In genomic region chr12:53365245-53365904, GRCh38 we compare ENCODE assay signal across 9 cellular contexts. TPM values are rescaled to one million over a fixed set of nuclear protein-coding genes. Genes with fewer than 3 reads are reported as not detected.
DNase-seq lines count a peak whose midpoint lies in the region; TF ChIP-seq lines count a peak whose summit lies in the region.
"Had no signal": no experiment of that assay in that cellular context is flagged by ENCODE, and none has a peak within 500 bp of the region (broad histone marks: within the 10 kb centered on the region; RNA-seq: fewer than 3 reads in every experiment).

No MANE protein-coding gene starts in this region.

- no peak overlapping the region for H3K4me3 ChIP-seq in brain microvascular endothelial cell (ENCODE audit: low read depth, low read length)

- H3K36me3 Mint-ChIP-seq in mesothelial cell of epicardium: no peaks in the 10 kb centered on the region

- H3K27ac Mint-ChIP-seq in mesothelial cell of epicardium: peak overlapping the region; percentile 77

- H3K27me3 Mint-ChIP-seq in mesothelial cell of epicardium (ENCODE audit: low read depth): no peaks in the 10 kb centered on the region

- peaks cover 8% of the 10 kb centered on the region for H3K4me1 Mint-ChIP-seq in mesothelial cell of epicardium

- in situ Hi-C loops in KBM-7 (cut with MboI; ENCODE audit: low pct_unique_long_range_greater_than_20kb, low sequenced_read_pairs) (no loop called here), brain microvascular endothelial cell (cut with HindIII; ENCODE audit: low pct_ligation_motif_present, low sequenced_read_pairs) (no loop called here)

- no peak overlapping the region for H3K27ac ChIP-seq in brain microvascular endothelial cell

- H3K4me3 Mint-ChIP-seq in mesothelial cell of epicardium: no peak overlapping the region

- no peaks in the 10 kb centered on the region for H3K36me3 ChIP-seq in brain microvascular endothelial cell (replicated peaks)

- no peak for TF ChIP-seq CTCF in brain microvascular endothelial cell (IDR thresholded peaks at IDR 0.05; ENCODE audit: low read depth, low read length, missing control alignments)
- no peak for TF ChIP-seq CTCF in mesothelial cell of epicardium (IDR thresholded peaks at IDR 0.05; ENCODE audit: unreplicated experiment)

- no peaks in the 10 kb centered on the region for H3K27me3 ChIP-seq in brain microvascular endothelial cell (replicated peaks)

- peak; percentile 36 for DNase-seq in AG20443 (ENCODE audit: low spot score)
- peak; percentile 34 for DNase-seq in KBM-7
- peak; percentile 47 for DNase-seq in brain microvascular endothelial cell
- no peak for DNase-seq in mesothelial cell of epicardium (ENCODE audit: low spot score in 2 of 2, unreplicated experiment in 2 of 2)
- no peak for DNase-seq in C1 segment of cervical spinal cord (lab: John Stamatoyannopoulos, UW)
- no peak for DNase-seq in amygdala (lab: John Stamatoyannopoulos, UW)
- no peak for DNase-seq in germinal center (ENCODE audit: low spot score)
- no peak for DNase-seq in OCI-M2 (lab: John Stamatoyannopoulos, UW; ENCODE audit: unreplicated experiment)
- DNase-seq: NCI-H187 had no signal

- H3K9me3 Mint-ChIP-seq in mesothelial cell of epicardium: peaks cover 6% of the 10 kb centered on the region

RNA-seq across cellular contexts. Expression of gene SP1, which starts 14.6 kb away (rescaled TPM):
- total RNA-seq in mesothelial cell of epicardium: 112 to 120 TPM (median 116 TPM) in 3 replicates

RNA-seq across cellular contexts. Expression of gene SP7, which starts 29.2 kb away (rescaled TPM):
- 0.27 to 0.62 TPM (median 0.47 TPM) in 3 replicates for total RNA-seq in mesothelial cell of epicardium

RNA-seq across cellular contexts. Expression of gene AAAS, which starts 44.0 kb away (rescaled TPM):
- total RNA-seq in mesothelial cell of epicardium: 77.2 to 85.4 TPM (median 84.8 TPM) in 3 replicates

RNA-seq across cellular contexts. Expression of gene AMHR2, which starts 58.3 kb away (rescaled TPM):
- 11.1 to 13.8 TPM (median 12.3 TPM) in 3 replicates for total RNA-seq in mesothelial cell of epicardium

Comparison
In these comparisons a context has a peak if more than half of its experiments do, and no peak if none do; other contexts are left out.
1. DNase-seq: peak in AG20443 (single experiment), KBM-7 (single experiment) and brain microvascular endothelial cell (single experiment); none in mesothelial cell of epicardium (0 of 2), C1 segment of cervical spinal cord (0 of 14), amygdala (0 of 56), germinal center (single experiment) and OCI-M2 (single experiment).